ENCODE assay signal across 8 cellular contexts in the genomic region with DNA sequence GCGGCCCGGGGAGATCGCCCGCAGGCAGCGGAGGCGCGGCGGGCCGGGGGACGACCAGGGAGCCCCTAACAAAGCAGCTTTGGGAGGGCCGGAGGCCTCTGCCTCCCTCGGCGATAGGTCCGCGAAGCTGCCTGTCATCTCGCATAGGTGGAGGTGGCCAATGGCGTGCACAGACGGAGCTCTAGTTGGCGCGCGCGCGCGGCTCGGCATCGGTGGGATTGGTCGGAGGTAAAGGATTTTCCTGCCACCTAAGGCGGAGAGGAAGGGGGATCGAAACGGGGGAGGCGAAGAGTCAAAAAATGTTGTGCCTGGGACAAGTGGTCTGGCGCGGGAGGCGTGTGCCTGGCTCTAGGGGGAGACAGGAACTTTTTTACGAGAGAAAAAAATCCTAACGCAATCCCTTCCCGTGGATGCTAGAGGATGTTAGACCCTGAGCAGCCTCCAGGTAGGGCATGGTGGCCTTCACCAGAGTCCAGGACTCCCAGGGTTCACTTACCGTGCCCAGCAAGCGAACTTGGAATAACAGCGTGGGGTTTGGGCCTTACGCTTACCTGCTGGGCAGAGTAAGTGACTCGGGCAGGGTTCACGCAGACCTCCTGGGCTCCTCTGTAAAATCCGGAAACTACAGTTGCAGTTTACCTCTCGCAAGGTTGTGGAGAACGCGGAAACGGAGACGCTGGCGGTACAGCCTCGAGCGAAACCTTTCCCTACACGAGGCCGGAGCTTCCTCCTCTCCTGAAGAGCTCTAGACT.
A peak's percentile ranks its signal among the peaks of the same experiment; 100 is the strongest.
DNase-seq lines count a peak whose midpoint lies in the region; ATAC-seq, FAIRE-seq and TF ChIP-seq lines count a peak whose summit lies in the region.

No MANE protein-coding gene starts in this region.

- H3K14ac ChIP-seq in H1 (ENCODE audit: insufficient read length) = no peak overlapping the region

- DNase-seq in NCI-H524 (lab: John Stamatoyannopoulos, UW) (peak; percentile 97 to 99), H1 (ENCODE audit: low read depth in 1 of 2, low spot score in 2 of 2) (peak; percentile 94 to 99), midbrain (lab: John Stamatoyannopoulos, UW) (peak; percentile 93)
- DNase-seq in activated CD8-positive, alpha-beta memory T cell treated with anti-CD3 and anti-CD28 coated beads, Interleukin-2, amount 10 ng/mL, durations not matched to agents 7 days and 5 days = peak; percentile 94
- DNase-seq in stimulated activated CD8-positive, alpha-beta memory T cell treated with anti-CD3 and anti-CD28 coated beads, Interleukin-15, amount 100 ng/mL, for 24 hours (ENCODE audit: low read depth) = peak; percentile 80

- peak overlapping the region; percentile 41 for H3K4ac ChIP-seq in H1 (replicated peaks; ENCODE audit: insufficient read length, low read depth, low read length)

- H4K20me1 ChIP-seq in H1 (replicated peaks in 1 of 2; ENCODE audit: control insufficient read depth in 1 of 2, insufficient read depth in 2 of 2, low read length in 2 of 2) = peaks cover 3% of the 10 kb centered on the region in 2 experiments

- H2AFZ ChIP-seq in ACC112 (ENCODE audit: low read length, unreplicated experiment) (peak overlapping the region; percentile 91), H1 (ENCODE audit: low read length) (peak overlapping the region; percentile 66; the same call in 1 of the 2 replicates)

- peak overlapping the region; percentile 82 for H3K4me3 ChIP-seq in ACC112 (ENCODE audit: low read depth, low read length)
- peak overlapping the region; percentile 78 to 91 (median 88) for H3K4me3 ChIP-seq in H1 (ENCODE audit: extremely low read depth in 1 of 4, insufficient read depth in 2 of 4, low read depth in 3 of 4, low read length in 4 of 4)

- H3K4me3 Mint-ChIP-seq in activated CD8-positive, alpha-beta memory T cell treated with anti-CD3 and anti-CD28 coated beads, Interleukin-2, amount 10 ng/mL, durations not matched to agents 7 days and 5 days = peak overlapping the region; percentile 78

- POLR2A ChIA-PET in H1 (lab: Charles Lee; ENCODE audit: partially characterized antibody) = interaction anchor here (0.6 to 6.8 kb wide), 46 partner anchors 9 to 1184 kb away, joined by 3 to 97 read pairs (median 4); no protein-coding TSS in a partner anchor

- H2BK15ac ChIP-seq in H1 (ENCODE audit: low read length) = 0 out of 2 replicates have a peak overlapping the region, but pooled peaks have one; percentile 88

- H3K9me3 ChIP-seq in H1 (ENCODE audit: insufficient read depth in 2 of 2, low read depth in 1 of 2, low read length in 1 of 2) = no peaks in the 10 kb centered on the region

- H3K27me3 ChIP-seq in ACC112 (ENCODE audit: insufficient read depth, low read length) (peaks cover 16% of the 10 kb centered on the region; the same call in 1 of the 2 replicates), H1 (replicated peaks in 1 of 4; ENCODE audit: control insufficient read depth in 3 of 4, extremely low read depth in 1 of 4, insufficient read depth in 3 of 4, low read length in 3 of 4) (peaks cover 0 to 15% (median 7%) of the 10 kb centered on the region in 4 experiments; a peak in 5 of 7 replicates)

- TF ChIP-seq RAD21 in H1 (IDR thresholded peaks at IDR 0.05 in 1 of 2, conservative IDR thresholded peaks at IDR 0.05 in 1 of 2; ENCODE audit: low read depth in 2 of 2, low read length in 2 of 2) = no peak

- no peaks in the 10 kb centered on the region for H3K9me3 Mint-ChIP-seq in activated CD8-positive, alpha-beta memory T cell treated with anti-CD3 and anti-CD28 coated beads, Interleukin-2, amount 10 ng/mL, durations not matched to agents 7 days and 5 days (ENCODE audit: low read depth)

- no peaks in the 10 kb centered on the region for H3K79me2 ChIP-seq in ACC112 (ENCODE audit: control insufficient read depth, insufficient read depth, low read length, unreplicated experiment)
- peaks cover 0 to 9% of the 10 kb centered on the region in 2 experiments; a peak in 2 of 4 replicates for H3K79me2 ChIP-seq in H1 (ENCODE audit: control insufficient read depth in 1 of 2, insufficient read depth in 2 of 2, low read length in 2 of 2)

- peak; percentile 57 for FAIRE-seq in H1 (lab: Jason Lieb, UNC)

- peaks cover 49% of the 10 kb centered on the region for H3K27me3 Mint-ChIP-seq in activated CD8-positive, alpha-beta memory T cell treated with anti-CD3 and anti-CD28 coated beads, Interleukin-2, amount 10 ng/mL, durations not matched to agents 7 days and 5 days

- no peak for TF ChIP-seq EP300 in H1 (IDR thresholded peaks at IDR 0.05; ENCODE audit: borderline replicate concordance in 1 of 2, low read depth in 2 of 2, low read length in 2 of 2)

- peak overlapping the region; percentile 2; the same call in 1 of the 2 replicates for H2AK5ac ChIP-seq in H1 (ENCODE audit: low read depth, low read length)

- peak overlapping the region; percentile 12 for H4K91ac ChIP-seq in H1 (replicated peaks; ENCODE audit: insufficient read length, low read length)

- H3K9ac ChIP-seq in H1 (replicated peaks in 1 of 4; ENCODE audit: extremely low read depth in 1 of 4, low read depth in 3 of 4, low read length in 3 of 4) = peak overlapping the region; percentile 89 to 99 (median 90)

- H4K5ac ChIP-seq in H1 (ENCODE audit: insufficient read length, low read depth, low read length) = peak overlapping the region; percentile 14

- peaks cover 30% of the 10 kb centered on the region for H3K4me1 Mint-ChIP-seq in activated CD8-positive, alpha-beta memory T cell treated with anti-CD3 and anti-CD28 coated beads, Interleukin-2, amount 10 ng/mL, durations not matched to agents 7 days and 5 days

- 4% methylated on average over 40 of the region's 54 CpGs; no CpG with 5 or more reads in 1 of the 2 experiments for WGBS in H1 (ENCODE audit: extremely low coverage in 1 of 2, insufficient coverage in 1 of 2, insufficient read length in 1 of 2, insufficient replicate concordance in 2 of 2, low coverage in 1 of 2, low lambda C conversion rate in 2 of 2, missing lambda C conversion rate in 1 of 2), 2 experiments

- peak overlapping the region; percentile 25 for H3K27ac Mint-ChIP-seq in activated CD8-positive, alpha-beta memory T cell treated with anti-CD3 and anti-CD28 coated beads, Interleukin-2, amount 10 ng/mL, durations not matched to agents 7 days and 5 days

- peak overlapping the region; percentile 49 for H2BK5ac ChIP-seq in H1 (ENCODE audit: low read depth, low read length)

- H2BK12ac ChIP-seq in H1 (ENCODE audit: low read depth, low read length) = peak overlapping the region; percentile 52; the same call in 1 of the 2 replicates

- H3K36me3 ChIP-seq in ACC112 (ENCODE audit: insufficient read depth, low read length) (no peaks in the 10 kb centered on the region), H1 (ENCODE audit: control insufficient read depth in 2 of 4, insufficient read depth in 4 of 4, low read length in 3 of 4) (no peaks in the 10 kb centered on the region)

- peak overlapping the region; percentile 26 for H3K56ac ChIP-seq in H1 (replicated peaks; ENCODE audit: insufficient read length, low read depth, low read length)

- peaks cover 19% of the 10 kb centered on the region for H3K23me2 ChIP-seq in H1 (ENCODE audit: low read depth, low read length)

- CTCF ChIA-PET in activated CD8-positive, alpha-beta memory T cell treated with anti-CD3 and anti-CD28 coated beads, Interleukin-2, amount 10 ng/mL, durations not matched to agents 7 days and 5 days (lab: Charles Lee) = interaction anchor here (0.6 to 2.1 kb wide), 12 partner anchors 15 to 547 kb away, joined by 3 to 17 read pairs (median 3); no protein-coding TSS in a partner anchor
- CTCF ChIA-PET in H1 (lab: Charles Lee; ENCODE audit: partially characterized antibody) = interaction anchor here (0.6 to 8.6 kb wide), 25 partner anchors 7 to 1065 kb away, joined by 3 to 107 read pairs (median 4); no protein-coding TSS in a partner anchor

- H3K36me3 Mint-ChIP-seq in activated CD8-positive, alpha-beta memory T cell treated with anti-CD3 and anti-CD28 coated beads, Interleukin-2, amount 10 ng/mL, durations not matched to agents 7 days and 5 days = no peaks in the 10 kb centered on the region

- H3K4me1 ChIP-seq in ACC112 (ENCODE audit: control insufficient read depth, insufficient read depth, low read length, unreplicated experiment) (peaks cover 4% of the 10 kb centered on the region), H1 (replicated peaks in 1 of 4; ENCODE audit: control insufficient read depth in 3 of 4, insufficient read depth in 4 of 4, low read length in 3 of 4) (peaks cover 10 to 21% (median 20%) of the 10 kb centered on the region in 4 experiments; a peak in 6 of 7 replicates)

- peak overlapping the region; percentile 82 to 94 for H3K4me2 ChIP-seq in H1 (ENCODE audit: insufficient read depth in 1 of 2, low read depth in 2 of 2, low read length in 2 of 2)

- peak; percentile 39 to 84 for TF ChIP-seq POLR2A in H1 (IDR thresholded peaks at IDR 0.05; ENCODE audit: control extremely low read depth in 1 of 2, low read depth in 2 of 2, low read length in 2 of 2)

- no peak overlapping the region for H2BK20ac ChIP-seq in H1 (ENCODE audit: low read length)

- H3K27ac ChIP-seq in ACC112 (ENCODE audit: low read depth, low read length) (no peak overlapping the region), H1 (ENCODE audit: low read depth, low read length) (peak overlapping the region; percentile 84)

- peak; percentile 88 for ATAC-seq in GM18907 (IDR thresholded peaks at IDR 0.05; ENCODE audit: unreplicated experiment)
- peak; percentile 82 for ATAC-seq in HG03175 (IDR thresholded peaks at IDR 0.05; ENCODE audit: unreplicated experiment)
- peak; percentile 90 for ATAC-seq in activated CD8-positive, alpha-beta memory T cell treated with anti-CD3 and anti-CD28 coated beads, Interleukin-2, amount 10 ng/mL, durations not matched to agents 7 days and 5 days

- no peak overlapping the region for H2BK120ac ChIP-seq in H1 (replicated peaks; ENCODE audit: low read depth, low read length)

- peak overlapping the region; percentile 98; the same call in 1 of the 2 replicates for H4K8ac ChIP-seq in H1 (ENCODE audit: extremely low read depth, insufficient read depth, low read length)

- TF ChIP-seq CTCF in H1 (IDR thresholded peaks at IDR 0.05; ENCODE audit: control extremely low read depth in 1 of 3, insufficient read depth in 1 of 3, low read depth in 1 of 3, low read length in 3 of 3) = no peak

- peak overlapping the region; percentile 80; the same call in 1 of the 2 replicates for H3K18ac ChIP-seq in H1 (ENCODE audit: extremely low read depth, low read length)

- H3K23ac ChIP-seq in H1 (ENCODE audit: insufficient read length) = no peak overlapping the region

- no peaks in the 10 kb centered on the region; the same call in 1 of the 2 replicates for H3K79me1 ChIP-seq in H1 (ENCODE audit: low read depth, low read length)

TF ChIP-seq in H1, 55 proteins besides CTCF, POLR2A, EP300 and RAD21 (continues in another document):
- TF ChIP-seq, protein P1, sequence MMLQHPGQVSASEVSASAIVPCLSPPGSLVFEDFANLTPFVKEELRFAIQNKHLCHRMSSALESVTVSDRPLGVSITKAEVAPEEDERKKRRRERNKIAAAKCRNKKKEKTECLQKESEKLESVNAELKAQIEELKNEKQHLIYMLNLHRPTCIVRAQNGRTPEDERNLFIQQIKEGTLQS (IDR thresholded peaks at IDR 0.05; ENCODE audit: insufficient read depth, low read depth, low read length) = no peak
- TF ChIP-seq RXRA (IDR thresholded peaks at IDR 0.05; ENCODE audit: insufficient read depth, low read depth, low read length) = no peak
- no peak for TF ChIP-seq BRCA1 (IDR thresholded peaks at IDR 0.05; ENCODE audit: low read depth, low read length)
- TF ChIP-seq TEAD4 (IDR thresholded peaks at IDR 0.05; ENCODE audit: low read depth, low read length) = no peak
